In the genomic region with DNA sequence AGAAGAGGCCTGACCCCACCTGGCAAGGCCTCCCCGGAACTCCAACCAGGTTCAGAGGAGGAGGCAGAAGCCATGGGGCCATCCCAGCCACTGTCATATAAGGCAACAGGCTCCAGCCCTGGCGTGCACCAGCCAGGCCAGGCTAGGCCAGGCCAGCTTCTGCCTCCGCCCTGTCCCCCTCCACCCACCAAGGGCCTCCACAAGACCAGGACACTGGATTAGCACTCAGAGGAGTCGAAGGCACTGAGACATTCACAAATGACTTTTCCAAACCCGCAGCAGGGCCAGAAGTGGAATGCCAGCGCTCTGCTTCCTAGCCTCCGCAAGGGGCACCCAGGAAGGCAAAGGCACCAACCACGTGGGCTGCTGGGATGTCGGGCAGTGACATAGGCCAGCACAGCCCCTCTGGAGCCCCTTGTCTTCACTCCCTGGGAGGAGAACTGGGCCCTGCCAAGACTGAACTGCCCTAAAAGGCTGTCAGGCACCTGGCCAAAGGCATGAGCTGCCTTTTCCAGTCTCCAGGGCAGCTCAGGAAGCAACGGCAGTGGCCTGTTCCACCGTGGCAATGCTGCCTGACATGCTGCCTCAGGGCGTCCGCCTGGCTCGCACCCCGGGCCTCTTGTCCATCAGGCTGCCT, we compare ENCODE assay signal across 9 cellular contexts. TPM values are rescaled to one million over a fixed set of nuclear protein-coding genes. Genes with fewer than 3 reads are reported as not detected.
DNase-seq lines count a peak whose midpoint lies in the region; ATAC-seq, FAIRE-seq and TF ChIP-seq lines count a peak whose summit lies in the region.
"Had no signal": no experiment of that assay in that cellular context is flagged by ENCODE, and none has a peak within 500 bp of the region (broad histone marks: within the 10 kb centered on the region; RNA-seq: fewer than 3 reads in every experiment).

No MANE protein-coding gene starts in this region.

- H3K9me3 Mint-ChIP-seq in activated T-helper 1 cell treated with anti-CD3 and anti-CD28 coated beads, Interleukin-12 subunit alpha, Interleukin-12 subunit beta, Interleukin-2, Interleukin-4 antibody, amounts not matched to agents 30 ng/mL and 10 ng/mL and 1 ng/mL, durations not matched to agents 14 hours and 24 hours and 36 hours = no peaks in the 10 kb centered on the region

- H3K36me3 Mint-ChIP-seq in activated T-helper 1 cell treated with anti-CD3 and anti-CD28 coated beads, Interleukin-12 subunit alpha, Interleukin-12 subunit beta, Interleukin-2, Interleukin-4 antibody, amounts not matched to agents 30 ng/mL and 10 ng/mL and 1 ng/mL, durations not matched to agents 14 hours and 24 hours and 36 hours (ENCODE audit: low read depth) = no peaks in the 10 kb centered on the region

- H3K4me1 Mint-ChIP-seq in activated T-helper 1 cell treated with anti-CD3 and anti-CD28 coated beads, Interleukin-12 subunit alpha, Interleukin-12 subunit beta, Interleukin-2, Interleukin-4 antibody, amounts not matched to agents 30 ng/mL and 10 ng/mL and 1 ng/mL, durations not matched to agents 14 hours and 24 hours and 36 hours (ENCODE audit: low read depth) = peaks cover 5% of the 10 kb centered on the region

- intact Hi-C loops in GM12878 (cut with micrococcal nuclease; ENCODE audit: unreplicated experiment) = no loop called here
- intact Hi-C loops in activated T-helper 1 cell treated with anti-CD3 and anti-CD28 coated beads, Interleukin-12 subunit alpha, Interleukin-12 subunit beta, Interleukin-2, Interleukin-4 antibody, amounts not matched to agents 30 ng/mL and 10 ng/mL and 1 ng/mL, durations not matched to agents 14 hours and 24 hours and 36 hours (cut with micrococcal nuclease) = no loop called here

- TF ChIP-seq EP300 in GM12878 (IDR thresholded peaks at IDR 0.05; ENCODE audit: borderline replicate concordance in 1 of 2, control insufficient read depth in 1 of 2, low read depth in 2 of 2, low read length in 2 of 2) = no peak

- TF ChIP-seq POLR2A in GM12878 (IDR thresholded peaks at IDR 0.05; ENCODE audit: low read depth, low read length) = no peak

- in situ Hi-C loops in GM12878 (cut with MboI) = no loop called here

- H3K36me3 ChIP-seq in ES-I3 (ENCODE audit: insufficient read depth, low read length) (no peaks in the 10 kb centered on the region), GM12878 (ENCODE audit: control insufficient read depth in 2 of 2, insufficient read depth in 2 of 2, low read length in 1 of 2) (no peaks in the 10 kb centered on the region), rectal smooth muscle tissue (ENCODE audit: control insufficient read depth, insufficient read depth, low read length) (no peaks in the 10 kb centered on the region)

- DNase-seq in GM12878 (ENCODE audit: low read depth, low spot score) = no peak
- DNase-seq in hypothalamus (lab: John Stamatoyannopoulos, UW) = peak in 38 of 51 donors; percentile 36 to 89 (median 72)
- no peak for DNase-seq in mesenteric fat pad (ENCODE audit: low spot score)
- no peak for DNase-seq in urothelium cell line (ENCODE audit: low spot score)
- DNase-seq in activated T-helper 1 cell treated with anti-CD3 and anti-CD28 coated beads, Interleukin-12 subunit alpha, Interleukin-12 subunit beta, Interleukin-2, Interleukin-4 antibody, amounts not matched to agents 30 ng/mL and 10 ng/mL and 1 ng/mL, durations not matched to agents 14 hours and 24 hours and 36 hours (ENCODE audit: low spot score) = no peak
- DNase-seq: T-helper 2 cell had no signal

- H3K9me3 ChIP-seq in ES-I3 (ENCODE audit: control insufficient read depth, insufficient read depth, low read length) (no peaks in the 10 kb centered on the region), GM12878 (replicated peaks; ENCODE audit: control insufficient read depth, insufficient read depth, low read length) (no peaks in the 10 kb centered on the region)

- no peak for TF ChIP-seq CTCF in GM12878 (IDR thresholded peaks at IDR 0.05 in 2 of 3, conservative IDR thresholded peaks at IDR 0.05 in 1 of 3; ENCODE audit: control insufficient read depth in 2 of 3, extremely low read depth in 1 of 3, insufficient read depth in 1 of 3, low read depth in 3 of 3, low read length in 3 of 3)

- H3K27me3 ChIP-seq in GM12878 (replicated peaks in 1 of 2; ENCODE audit: control insufficient read depth in 2 of 2, insufficient read depth in 2 of 2, low read length in 1 of 2) (peaks cover 0 to 1% of the 10 kb centered on the region in 2 experiments; a peak in 1 of 4 replicates), rectal smooth muscle tissue (ENCODE audit: control insufficient read depth, insufficient read depth, low read length) (no peaks in the 10 kb centered on the region)

- H3K4me1 ChIP-seq in ES-I3 (ENCODE audit: insufficient read depth, low read length) (peaks cover 24% of the 10 kb centered on the region; the same call in 1 of the 2 replicates), GM12878 (ENCODE audit: control insufficient read depth, insufficient read depth, low read length) (no peaks in the 10 kb centered on the region), rectal smooth muscle tissue (ENCODE audit: control insufficient read depth, insufficient read depth, low read length) (peaks cover 35% of the 10 kb centered on the region)

- H3K79me2 ChIP-seq in GM12878 (ENCODE audit: control insufficient read depth, insufficient read depth, low read length) = no peaks in the 10 kb centered on the region

- POLR2A ChIA-PET in GM12878 (lab: Charles Lee) = no interaction called here

- TF ChIP-seq RAD21 in GM12878 (IDR thresholded peaks at IDR 0.05; ENCODE audit: insufficient read depth, low read depth, low read length) = no peak

- H3K27ac ChIP-seq in GM12878 (ENCODE audit: control insufficient read depth, insufficient read depth) = no peak overlapping the region
- peak overlapping the region; percentile 95 for H3K27ac ChIP-seq in rectal smooth muscle tissue (ENCODE audit: low read depth, low read length)

- CTCF ChIA-PET in GM12878 (lab: Yijun Ruan, JAX) = no interaction called here

- no peak overlapping the region for H2AFZ ChIP-seq in GM12878 (ENCODE audit: control insufficient read depth, low read depth, low read length)

- H3K27ac Mint-ChIP-seq in activated T-helper 1 cell treated with anti-CD3 and anti-CD28 coated beads, Interleukin-12 subunit alpha, Interleukin-12 subunit beta, Interleukin-2, Interleukin-4 antibody, amounts not matched to agents 30 ng/mL and 10 ng/mL and 1 ng/mL, durations not matched to agents 14 hours and 24 hours and 36 hours = no peak overlapping the region

- H3K4me2 ChIP-seq in GM12878 (ENCODE audit: control insufficient read depth, insufficient read depth) = no peak overlapping the region

- WGBS in GM12878 (ENCODE audit: insufficient coverage, insufficient replicate concordance, low lambda C conversion rate, missing lambda C conversion rate) = 60% methylated on average over 15 of the region's 15 CpGs

- peak; percentile 54 for ATAC-seq in GM12878
- no peak for ATAC-seq in GM21360 (IDR thresholded peaks at IDR 0.05; ENCODE audit: unreplicated experiment)

- no TSS peak for BruUV-seq in GM12878 (replicated peaks; lab: Mats Ljungman, UMichigan)

- no peak overlapping the region for H3K4me3 Mint-ChIP-seq in activated T-helper 1 cell treated with anti-CD3 and anti-CD28 coated beads, Interleukin-12 subunit alpha, Interleukin-12 subunit beta, Interleukin-2, Interleukin-4 antibody, amounts not matched to agents 30 ng/mL and 10 ng/mL and 1 ng/mL, durations not matched to agents 14 hours and 24 hours and 36 hours

- FAIRE-seq in GM12878 (lab: Jason Lieb, UNC) (no peak), urothelium cell line (lab: Jason Lieb, UNC) (no peak)

- SMC1A ChIA-PET in GM12878 (lab: Charles Lee; ENCODE audit: uncharacterized antibody, unreplicated experiment) = no interaction called here

- H3K27me3 Mint-ChIP-seq in activated T-helper 1 cell treated with anti-CD3 and anti-CD28 coated beads, Interleukin-12 subunit alpha, Interleukin-12 subunit beta, Interleukin-2, Interleukin-4 antibody, amounts not matched to agents 30 ng/mL and 10 ng/mL and 1 ng/mL, durations not matched to agents 14 hours and 24 hours and 36 hours (ENCODE audit: insufficient read depth) = no peaks in the 10 kb centered on the region

- H3K4me3 ChIP-seq in GM12878 (no peak overlapping the region), rectal smooth muscle tissue (ENCODE audit: low read length) (peak overlapping the region; percentile 50)

- peak overlapping the region; percentile 17; the same call in 1 of the 2 replicates for H3K9ac ChIP-seq in ES-I3 (ENCODE audit: low read depth, low read length)
- no peak overlapping the region for H3K9ac ChIP-seq in GM12878 (ENCODE audit: control insufficient read depth, insufficient read depth, low read length)
- H3K9ac ChIP-seq in rectal smooth muscle tissue (ENCODE audit: low read length) = no peak overlapping the region

- no peaks in the 10 kb centered on the region for H4K20me1 ChIP-seq in GM12878 (ENCODE audit: control insufficient read depth, insufficient read depth)

- RAD21 ChIA-PET in GM12878 (lab: Charles Lee; ENCODE audit: unreplicated experiment) = no interaction called here

RNA-seq across cellular contexts. Expression of gene SEMA4C, which starts 37.6 kb away (rescaled TPM):
- total RNA-seq in GM12878 (2013; cell fraction: nucleolus; rRNA removed) = 47.1 and 54.6 TPM in 2 replicates
- total RNA-seq in GM12878 (2014; rRNA removed) (15.8 and 16.5 TPM in 2 replicates), GM12878 (2014; rRNA removed; fragmentation: Illumina TruSeq; extraction: Trizol) (6.3 and 7.2 TPM in 2 replicates), GM12878 (2021) (21.6 and 26.1 TPM in 2 replicates), mesenteric fat pad (25.9 TPM)
- polyA plus RNA-seq in GM12878 (2011; ENCODE audit: low read depth) = 4.8 TPM
- polyA plus RNA-seq in GM12878 (2011; rRNA removed) (10.6 and 20.8 TPM in 2 replicates), GM12878 (2014; fragmentation: Illumina TruSeq; extraction: Trizol) (3.8 and 6.5 TPM in 2 replicates), GM12878 (2014; fragmentation: Nextera tagmentation; extraction: Ambion mirVana) (under 1 TPM; 0.06 to 0.18 TPM), GM12878 (2014; rRNA removed) (17.5 and 18.0 TPM in 2 replicates), GM12878 (2016; fragmentation: Nextera tagmentation; extraction: Ambion mirVana) (1 to 10 TPM; 5.3 to 6.4 TPM)
- polyA plus RNA-seq in GM12878 (2011; cell fraction: cytosol; rRNA removed) = 19.6 and 26.6 TPM in 2 replicates
- 81.6 and 88.9 TPM in 2 replicates for polyA plus RNA-seq in GM12878 (2011; cell fraction: nucleus; rRNA removed)
- polyA plus RNA-seq in GM12878 (2012) = 10.6 and 12.7 TPM in 2 replicates
- polyA minus RNA-seq in GM12878 (2011; rRNA and poly(A)+ RNA removed) = 26.9 and 31.0 TPM in 2 replicates
- 13.6 and 15.0 TPM in 2 replicates for polyA minus RNA-seq in GM12878 (2011; cell fraction: cytosol; rRNA and poly(A)+ RNA removed)
- 14.1 and 24.3 TPM in 2 replicates for polyA minus RNA-seq in GM12878 (2011; cell fraction: nucleus; rRNA and poly(A)+ RNA removed)
- total RNA-seq in activated T-helper 1 cell treated with anti-CD3 and anti-CD28 coated beads, Interleukin-12 subunit alpha, Interleukin-12 subunit beta, Interleukin-2, Interleukin-4 antibody, amounts not matched to agents 30 ng/mL and 10 ng/mL and 1 ng/mL, durations not matched to agents 14 hours and 24 hours and 36 hours = 18.7 and 20.6 TPM in 2 replicates

RNA-seq across cellular contexts. Expression of gene ANKRD39, which starts 49.7 kb away (rescaled TPM):
- 24.3 and 25.0 TPM in 2 replicates for total RNA-seq in GM12878 (2013; cell fraction: nucleolus; rRNA removed)
- 30.0 and 32.1 TPM in 2 replicates for total RNA-seq in GM12878 (2014; rRNA removed)
- total RNA-seq in GM12878 (2014; rRNA removed; fragmentation: Illumina TruSeq; extraction: Trizol) = 11.2 and 11.5 TPM in 2 replicates
- total RNA-seq in GM12878 (2021) = 23.0 and 24.9 TPM in 2 replicates
- 8.5 TPM for polyA plus RNA-seq in GM12878 (2011; ENCODE audit: low read depth)
- polyA plus RNA-seq in GM12878 (2011; rRNA removed) = 9.1 and 18.6 TPM in 2 replicates
- polyA plus RNA-seq in GM12878 (2011; cell fraction: cytosol; rRNA removed) = 18.4 and 28.0 TPM in 2 replicates
- 25.2 and 29.1 TPM in 2 replicates for polyA plus RNA-seq in GM12878 (2011; cell fraction: nucleus; rRNA removed)
- polyA plus RNA-seq in GM12878 (2012) = 16.2 and 19.1 TPM in 2 replicates
- polyA plus RNA-seq in GM12878 (2014; fragmentation: Illumina TruSeq; extraction: Trizol) = 1.8 and 7.4 TPM in 2 replicates
- 10 to 100 TPM; 18.0 to 22.5 TPM for polyA plus RNA-seq in GM12878 (2014; fragmentation: Nextera tagmentation; extraction: Ambion mirVana)
- polyA plus RNA-seq in GM12878 (2014; rRNA removed) = 31.8 and 37.9 TPM in 2 replicates
- 10 to 100 TPM; 30.3 to 36.2 TPM for polyA plus RNA-seq in GM12878 (2016; fragmentation: Nextera tagmentation; extraction: Ambion mirVana)
- 7.2 and 13.4 TPM in 2 replicates for polyA minus RNA-seq in GM12878 (2011; rRNA and poly(A)+ RNA removed)
- polyA minus RNA-seq in GM12878 (2011; cell fraction: cytosol; rRNA and poly(A)+ RNA removed) = 4.2 and 4.8 TPM in 2 replicates
- polyA minus RNA-seq in GM12878 (2011; cell fraction: nucleus; rRNA and poly(A)+ RNA removed) = 4.8 and 9.9 TPM in 2 replicates
- total RNA-seq in mesenteric fat pad = 10.4 TPM
- 40.8 and 41.1 TPM in 2 replicates for total RNA-seq in activated T-helper 1 cell treated with anti-CD3 and anti-CD28 coated beads, Interleukin-12 subunit alpha, Interleukin-12 subunit beta, Interleukin-2, Interleukin-4 antibody, amounts not matched to agents 30 ng/mL and 10 ng/mL and 1 ng/mL, durations not matched to agents 14 hours and 24 hours and 36 hours

Comparison
In these comparisons a context has a peak if more than half of its experiments do, and no peak if none do; other contexts are left out.
1. DNase-seq: peak in hypothalamus (38 of 51); none in GM12878 (single experiment), mesenteric fat pad (single experiment), urothelium cell line (single experiment) and activated T-helper 1 cell treated with anti-CD3 and anti-CD28 coated beads, Interleukin-12 subunit alpha, Interleukin-12 subunit beta, Interleukin-2, Interleukin-4 antibody, amounts not matched to agents 30 ng/mL and 10 ng/mL and 1 ng/mL, durations not matched to agents 14 hours and 24 hours and 36 hours (single experiment).